16 cellular contexts compared by ENCODE assay signal in genomic region chr9:113493080-113493615, GRCh38. TPM values are rescaled to one million over a fixed set of nuclear protein-coding genes. Genes with fewer than 3 reads are reported as not detected.
DNase-seq lines count a peak whose midpoint lies in the region; ATAC-seq and TF ChIP-seq lines count a peak whose summit lies in the region.
"Had no signal": no experiment of that assay in that cellular context is flagged by ENCODE, and none has a peak within 500 bp of the region (broad histone marks: within the 10 kb centered on the region; RNA-seq: fewer than 3 reads in every experiment).

No MANE protein-coding gene starts in this region.

- no peaks in the 10 kb centered on the region for H3K36me3 Mint-ChIP-seq in activated T-helper 17 cell treated with anti-CD3 and anti-CD28 coated beads, Interleukin-2, amount 50 U/mL, for 72 hours (ENCODE audit: low read depth)
- no peaks in the 10 kb centered on the region for H3K36me3 Mint-ChIP-seq in T-cell
- H3K36me3 Mint-ChIP-seq: activated CD8-positive, alpha-beta memory T cell treated with anti-CD3 and anti-CD28 coated beads, Interleukin-2, amount 10 ng/mL, durations not matched to agents 7 days and 5 days had no signal

- no peaks in the 10 kb centered on the region for H3K9me3 ChIP-seq in hepatocyte (ENCODE audit: low read depth)
- H3K9me3 ChIP-seq in skeletal muscle tissue (ENCODE audit: control insufficient read depth in 3 of 3, low read length in 3 of 3) = no peaks in the 10 kb centered on the region
- H3K9me3 ChIP-seq: breast epithelium had no signal

- H3K27ac Mint-ChIP-seq in activated T-helper 17 cell treated with anti-CD3 and anti-CD28 coated beads, Interleukin-2, amount 50 U/mL, for 72 hours = peak overlapping the region; percentile 10
- peak overlapping the region in 1 of 2 donors; percentile 44 for H3K27ac Mint-ChIP-seq in T-cell
- H3K27ac Mint-ChIP-seq: activated B cell treated with CpG ODN at 0.5 μM for 24 hours; activated CD8-positive, alpha-beta memory T cell treated with anti-CD3 and anti-CD28 coated beads, Interleukin-2, amount 10 ng/mL, durations not matched to agents 7 days and 5 days had no signal

- no peak overlapping the region for H3K4me3 ChIP-seq in hepatocyte
- no peak overlapping the region for H3K4me3 ChIP-seq in skeletal muscle tissue (ENCODE audit: low read length in 3 of 3)
- H3K4me3 ChIP-seq: breast epithelium, skin epidermis had no signal

- no peaks in the 10 kb centered on the region for H3K9me2 ChIP-seq in hepatocyte (replicated peaks; ENCODE audit: insufficient read depth)

- CTCF ChIA-PET in T-cell (lab: Charles Lee) = no interaction called here

- H4K20me1 ChIP-seq in hepatocyte (ENCODE audit: insufficient read depth, poor library complexity, severe bottlenecking) = no peaks in the 10 kb centered on the region

- peaks cover under 1% of the 10 kb centered on the region for H3K4me1 Mint-ChIP-seq in activated T-helper 17 cell treated with anti-CD3 and anti-CD28 coated beads, Interleukin-2, amount 50 U/mL, for 72 hours
- peaks cover 0 to 3% (median 2%) of the 10 kb centered on the region in 3 donors for H3K4me1 Mint-ChIP-seq in T-cell
- H3K4me1 Mint-ChIP-seq: activated B cell treated with CpG ODN at 0.5 μM for 24 hours; activated CD8-positive, alpha-beta memory T cell treated with anti-CD3 and anti-CD28 coated beads, Interleukin-2, amount 10 ng/mL, durations not matched to agents 7 days and 5 days had no signal

- H3K4me1 ChIP-seq in hepatocyte (ENCODE audit: insufficient read depth) = peaks cover 13% of the 10 kb centered on the region
- peaks cover 31 to 41% (median 40%) of the 10 kb centered on the region in 3 donors for H3K4me1 ChIP-seq in skeletal muscle tissue (ENCODE audit: control insufficient read depth in 3 of 3, insufficient read depth in 3 of 3, low read length in 3 of 3)
- H3K4me1 ChIP-seq: breast epithelium had no signal

- TF ChIP-seq CTCF in hepatocyte (IDR thresholded peaks at IDR 0.05; ENCODE audit: poor library complexity) = no peak

- no peaks in the 10 kb centered on the region for H3K79me2 ChIP-seq in hepatocyte

- no peak overlapping the region for H3K9ac ChIP-seq in skeletal muscle tissue (ENCODE audit: low read depth in 1 of 3, low read length in 3 of 3)

- H3K36me3 ChIP-seq in hepatocyte (replicated peaks; ENCODE audit: insufficient read depth, low read depth) (no peaks in the 10 kb centered on the region), skeletal muscle tissue (ENCODE audit: control insufficient read depth in 3 of 3, insufficient read depth in 3 of 3, low read length in 3 of 3) (peaks cover 0 to 4% (median 0%) of the 10 kb centered on the region in 3 donors)
- H3K36me3 ChIP-seq: breast epithelium had no signal

- POLR2A ChIA-PET in T-cell (lab: Charles Lee) = no interaction called here

- no peak overlapping the region for H2AFZ ChIP-seq in hepatocyte

- DNase-seq in NCI-H82 (lab: John Stamatoyannopoulos, UW) (peak; percentile 2), NCI-H82 treated with DMSO at 0.1 percent for 48 hours (lab: John Stamatoyannopoulos, UW; ENCODE audit: unreplicated experiment) (no peak), hepatocyte (ENCODE audit: low spot score) (no peak), NOMO-1 (lab: John Stamatoyannopoulos, UW; ENCODE audit: unreplicated experiment in 2 of 2) (no peak), T-cell (no peak), kidney glomerular epithelial cell (lab: John Stamatoyannopoulos, UW) (no peak)
- DNase-seq: activated B cell treated with CpG ODN at 0.5 μM for 24 hours; activated CD8-positive, alpha-beta memory T cell treated with anti-CD3 and anti-CD28 coated beads, Interleukin-2, amount 10 ng/mL, durations not matched to agents 7 days and 5 days; activated naive CD4-positive, alpha-beta T cell treated with Interleukin-2 at 50 U/mL for 16 hours; effector CD4-positive, alpha-beta T cell; NCI-H526 had no signal

- no peak overlapping the region for H3K4me2 ChIP-seq in hepatocyte

- no peaks in the 10 kb centered on the region for H3K27me3 Mint-ChIP-seq in activated T-helper 17 cell treated with anti-CD3 and anti-CD28 coated beads, Interleukin-2, amount 50 U/mL, for 72 hours
- no peaks in the 10 kb centered on the region for H3K27me3 Mint-ChIP-seq in T-cell
- H3K27me3 Mint-ChIP-seq: activated B cell treated with CpG ODN at 0.5 μM for 24 hours; activated CD8-positive, alpha-beta memory T cell treated with anti-CD3 and anti-CD28 coated beads, Interleukin-2, amount 10 ng/mL, durations not matched to agents 7 days and 5 days had no signal

- no peaks in the 10 kb centered on the region for H3K27me3 ChIP-seq in hepatocyte
- H3K27me3 ChIP-seq in skeletal muscle tissue (ENCODE audit: control insufficient read depth in 3 of 3, insufficient read depth in 3 of 3, low read length in 3 of 3) = no peaks in the 10 kb centered on the region
- H3K27me3 ChIP-seq: breast epithelium had no signal

- H3K9me3 Mint-ChIP-seq in activated T-helper 17 cell treated with anti-CD3 and anti-CD28 coated beads, Interleukin-2, amount 50 U/mL, for 72 hours = no peaks in the 10 kb centered on the region
- H3K9me3 Mint-ChIP-seq in T-cell = no peaks in the 10 kb centered on the region
- H3K9me3 Mint-ChIP-seq: activated B cell treated with CpG ODN at 0.5 μM for 24 hours, neural crest cell had no signal

- peak overlapping the region; percentile 19 for H3K27ac ChIP-seq in hepatocyte
- peak overlapping the region; percentile 66 for H3K27ac ChIP-seq in skeletal muscle tissue (ENCODE audit: low read depth, low read length)
- H3K27ac ChIP-seq: breast epithelium, skin epidermis had no signal

- no peak overlapping the region for H3K4me3 Mint-ChIP-seq in activated T-helper 17 cell treated with anti-CD3 and anti-CD28 coated beads, Interleukin-2, amount 50 U/mL, for 72 hours
- no peak overlapping the region for H3K4me3 Mint-ChIP-seq in T-cell
- H3K4me3 Mint-ChIP-seq: activated B cell treated with CpG ODN at 0.5 μM for 24 hours; activated CD8-positive, alpha-beta memory T cell treated with anti-CD3 and anti-CD28 coated beads, Interleukin-2, amount 10 ng/mL, durations not matched to agents 7 days and 5 days; neural crest cell had no signal

- ATAC-seq in activated T-helper 17 cell treated with anti-CD3 and anti-CD28 coated beads, Interleukin-2, amount 50 U/mL, for 72 hours (replicated peaks) = no peak
- ATAC-seq in T-cell (replicated peaks in 1 of 4) = no peak
- ATAC-seq: activated CD8-positive, alpha-beta memory T cell treated with anti-CD3 and anti-CD28 coated beads, Interleukin-2, amount 10 ng/mL, durations not matched to agents 7 days and 5 days had no signal

- WGBS in hepatocyte (ENCODE audit: low lambda C conversion rate, missing lambda C conversion rate) = 97% methylated on average over 2 of the region's 2 CpGs

RNA-seq across cellular contexts. Expression of gene RGS3, which starts 29.6 kb away (rescaled TPM):
- total RNA-seq in activated T-helper 17 cell treated with anti-CD3 and anti-CD28 coated beads, Interleukin-2, amount 50 U/mL, for 72 hours = 10 to 100 TPM; 23.0 to 85.8 TPM
- total RNA-seq in hepatocyte = 47.0 and 48.0 TPM in 2 replicates
- 62.7 and 78.2 TPM in 2 replicates for polyA plus RNA-seq in hepatocyte
- 48.0 TPM for total RNA-seq in skeletal muscle tissue
- 10 to 100 TPM; 15.9 to 36.5 (median 24.9) TPM for total RNA-seq in T-cell
